In the genomic region with DNA sequence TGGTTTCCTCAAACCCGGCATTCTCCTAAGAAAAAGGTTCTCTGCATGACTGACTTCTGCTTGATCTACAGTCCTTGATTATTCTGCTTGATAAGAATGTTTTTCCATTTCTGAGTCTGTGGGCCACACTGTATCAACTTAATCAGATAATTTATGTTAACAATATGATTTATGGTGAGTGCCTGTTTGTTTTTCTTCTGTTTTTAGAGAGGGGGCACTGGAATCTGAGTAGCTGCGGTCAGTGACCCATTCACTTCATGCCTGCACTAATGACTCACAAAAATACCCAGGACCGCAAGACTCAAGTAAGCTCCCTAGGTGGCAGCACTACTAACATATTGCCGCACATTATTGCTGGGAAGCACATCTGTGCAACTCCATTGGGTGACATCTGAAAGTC, we compare ENCODE assay signal across 1 cellular context.
TF ChIP-seq lines count a peak whose summit lies in the region.

No MANE protein-coding gene starts in this region.

TF ChIP-seq in HEK293, 187 proteins besides CTCF, POLR2A, EP300 and RAD21 (continued from another document and continues in another):
- TF ChIP-seq BCL6B (tag by site-specific recombination; IDR thresholded peaks at IDR 0.05) (no peak), ZNF747 (tag by site-specific recombination; IDR thresholded peaks at IDR 0.05) (no peak), ZNF792 (tag by site-specific recombination; IDR thresholded peaks at IDR 0.05) (no peak), ZNF140 (tag by site-specific recombination; IDR thresholded peaks at IDR 0.05) (no peak), SALL2 (tag by site-specific recombination; IDR thresholded peaks at IDR 0.05; ENCODE audit: borderline replicate concordance) (no peak), ZNF658 (tag by site-specific recombination; IDR thresholded peaks at IDR 0.05) (no peak), ZNF830 (tag by site-specific recombination; IDR thresholded peaks at IDR 0.05; ENCODE audit: low read depth) (no peak), GLIS2 (tag by site-specific recombination; IDR thresholded peaks at IDR 0.05) (no peak), ZBTB49 (tag by site-specific recombination; IDR thresholded peaks at IDR 0.05; ENCODE audit: low read depth) (no peak), MZF1 (tag by site-specific recombination; IDR thresholded peaks at IDR 0.05; ENCODE audit: borderline replicate concordance) (no peak), ZNF626 (tag by site-specific recombination; IDR thresholded peaks at IDR 0.05) (no peak), ZNF221 (tag by site-specific recombination; IDR thresholded peaks at IDR 0.05; ENCODE audit: borderline replicate concordance) (no peak), PRDM6 (tag by site-specific recombination; IDR thresholded peaks at IDR 0.05) (peak; percentile 44), SP7 (tag by site-specific recombination; IDR thresholded peaks at IDR 0.05) (peak; percentile 36; the same call in 1 of the 2 replicates), FEZF1 (tag by site-specific recombination; IDR thresholded peaks at IDR 0.05) (peak; percentile 73), MEIS1 (CRISPR knock-in tag; IDR thresholded peaks at IDR 0.05; ENCODE audit: borderline replicate concordance) (peak; percentile 56; the same call in 1 of the 2 replicates), ZNF670 (tag by site-specific recombination; IDR thresholded peaks at IDR 0.05; ENCODE audit: low read depth) (no peak), PRDM2 (tag by site-specific recombination; IDR thresholded peaks at IDR 0.05; ENCODE audit: borderline replicate concordance) (no peak), ZNF398 (tag by site-specific recombination; IDR thresholded peaks at IDR 0.05) (peak; percentile 75), YY1 (tag by site-specific recombination; IDR thresholded peaks at IDR 0.05) (no peak), ZNF169 (tag by site-specific recombination; IDR thresholded peaks at IDR 0.05) (no peak), PRDM1 (tag by site-specific recombination; IDR thresholded peaks at IDR 0.05) (no peak), ZNF843 (tag by site-specific recombination; IDR thresholded peaks at IDR 0.05) (peak; percentile 62), ZNF10 (tag by site-specific recombination; IDR thresholded peaks at IDR 0.05) (no peak), ZNF580 (tag by site-specific recombination; IDR thresholded peaks at IDR 0.05) (no peak), ZNF366 (tag by site-specific recombination; conservative IDR thresholded peaks at IDR 0.05) (peak; percentile 62)
- TF ChIP-seq, protein P1, sequence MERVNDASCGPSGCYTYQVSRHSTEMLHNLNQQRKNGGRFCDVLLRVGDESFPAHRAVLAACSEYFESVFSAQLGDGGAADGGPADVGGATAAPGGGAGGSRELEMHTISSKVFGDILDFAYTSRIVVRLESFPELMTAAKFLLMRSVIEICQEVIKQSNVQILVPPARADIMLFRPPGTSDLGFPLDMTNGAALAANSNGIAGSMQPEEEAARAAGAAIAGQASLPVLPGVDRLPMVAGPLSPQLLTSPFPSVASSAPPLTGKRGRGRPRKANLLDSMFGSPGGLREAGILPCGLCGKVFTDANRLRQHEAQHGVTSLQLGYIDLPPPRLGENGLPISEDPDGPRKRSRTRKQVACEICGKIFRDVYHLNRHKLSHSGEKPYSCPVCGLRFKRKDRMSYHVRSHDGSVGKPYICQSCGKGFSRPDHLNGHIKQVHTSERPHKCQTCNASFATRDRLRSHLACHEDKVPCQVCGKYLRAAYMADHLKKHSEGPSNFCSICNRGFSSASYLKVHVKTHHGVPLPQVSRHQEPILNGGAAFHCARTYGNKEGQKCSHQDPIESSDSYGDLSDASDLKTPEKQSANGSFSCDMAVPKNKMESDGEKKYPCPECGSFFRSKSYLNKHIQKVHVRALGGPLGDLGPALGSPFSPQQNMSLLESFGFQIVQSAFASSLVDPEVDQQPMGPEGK (tag by site-specific recombination; IDR thresholded peaks at IDR 0.05), result no peak
- TF ChIP-seq, protein P2, sequence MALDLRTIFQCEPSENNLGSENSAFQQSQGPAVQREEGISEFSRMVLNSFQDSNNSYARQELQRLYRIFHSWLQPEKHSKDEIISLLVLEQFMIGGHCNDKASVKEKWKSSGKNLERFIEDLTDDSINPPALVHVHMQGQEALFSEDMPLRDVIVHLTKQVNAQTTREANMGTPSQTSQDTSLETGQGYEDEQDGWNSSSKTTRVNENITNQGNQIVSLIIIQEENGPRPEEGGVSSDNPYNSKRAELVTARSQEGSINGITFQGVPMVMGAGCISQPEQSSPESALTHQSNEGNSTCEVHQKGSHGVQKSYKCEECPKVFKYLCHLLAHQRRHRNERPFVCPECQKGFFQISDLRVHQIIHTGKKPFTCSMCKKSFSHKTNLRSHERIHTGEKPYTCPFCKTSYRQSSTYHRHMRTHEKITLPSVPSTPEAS (tag by site-specific recombination; IDR thresholded peaks at IDR 0.05), result no peak
- TF ChIP-seq, protein P3, sequence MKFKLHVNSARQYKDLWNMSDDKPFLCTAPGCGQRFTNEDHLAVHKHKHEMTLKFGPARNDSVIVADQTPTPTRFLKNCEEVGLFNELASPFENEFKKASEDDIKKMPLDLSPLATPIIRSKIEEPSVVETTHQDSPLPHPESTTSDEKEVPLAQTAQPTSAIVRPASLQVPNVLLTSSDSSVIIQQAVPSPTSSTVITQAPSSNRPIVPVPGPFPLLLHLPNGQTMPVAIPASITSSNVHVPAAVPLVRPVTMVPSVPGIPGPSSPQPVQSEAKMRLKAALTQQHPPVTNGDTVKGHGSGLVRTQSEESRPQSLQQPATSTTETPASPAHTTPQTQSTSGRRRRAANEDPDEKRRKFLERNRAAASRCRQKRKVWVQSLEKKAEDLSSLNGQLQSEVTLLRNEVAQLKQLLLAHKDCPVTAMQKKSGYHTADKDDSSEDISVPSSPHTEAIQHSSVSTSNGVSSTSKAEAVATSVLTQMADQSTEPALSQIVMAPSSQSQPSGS (tag by site-specific recombination; IDR thresholded peaks at IDR 0.05; ENCODE audit: low read depth), result no peak
- TF ChIP-seq, protein P4, sequence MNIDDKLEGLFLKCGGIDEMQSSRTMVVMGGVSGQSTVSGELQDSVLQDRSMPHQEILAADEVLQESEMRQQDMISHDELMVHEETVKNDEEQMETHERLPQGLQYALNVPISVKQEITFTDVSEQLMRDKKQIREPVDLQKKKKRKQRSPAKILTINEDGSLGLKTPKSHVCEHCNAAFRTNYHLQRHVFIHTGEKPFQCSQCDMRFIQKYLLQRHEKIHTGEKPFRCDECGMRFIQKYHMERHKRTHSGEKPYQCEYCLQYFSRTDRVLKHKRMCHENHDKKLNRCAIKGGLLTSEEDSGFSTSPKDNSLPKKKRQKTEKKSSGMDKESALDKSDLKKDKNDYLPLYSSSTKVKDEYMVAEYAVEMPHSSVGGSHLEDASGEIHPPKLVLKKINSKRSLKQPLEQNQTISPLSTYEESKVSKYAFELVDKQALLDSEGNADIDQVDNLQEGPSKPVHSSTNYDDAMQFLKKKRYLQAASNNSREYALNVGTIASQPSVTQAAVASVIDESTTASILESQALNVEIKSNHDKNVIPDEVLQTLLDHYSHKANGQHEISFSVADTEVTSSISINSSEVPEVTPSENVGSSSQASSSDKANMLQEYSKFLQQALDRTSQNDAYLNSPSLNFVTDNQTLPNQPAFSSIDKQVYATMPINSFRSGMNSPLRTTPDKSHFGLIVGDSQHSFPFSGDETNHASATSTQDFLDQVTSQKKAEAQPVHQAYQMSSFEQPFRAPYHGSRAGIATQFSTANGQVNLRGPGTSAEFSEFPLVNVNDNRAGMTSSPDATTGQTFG (tag by site-specific recombination; IDR thresholded peaks at IDR 0.05; ENCODE audit: borderline replicate concordance), result no peak
